8 cellular contexts compared by ENCODE assay signal in the genomic region with DNA sequence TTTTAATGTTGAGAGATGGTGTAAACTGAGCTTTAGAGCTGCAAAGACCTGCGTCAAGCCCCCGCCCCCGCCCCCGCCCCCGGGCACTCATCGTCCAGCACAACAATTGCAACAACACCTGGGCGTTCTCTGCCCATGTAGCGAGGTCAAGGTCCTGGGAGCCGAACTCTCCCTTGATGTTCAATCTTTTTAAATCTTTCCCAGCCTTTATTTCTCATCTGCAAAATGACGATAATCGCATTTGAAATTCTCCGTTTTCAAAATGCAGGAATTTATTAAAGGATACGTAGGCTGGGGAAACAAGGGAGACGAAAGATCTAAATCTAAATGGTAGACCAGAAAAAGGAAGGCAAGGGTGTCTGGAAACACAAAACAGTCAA. TPM values are rescaled to one million over a fixed set of nuclear protein-coding genes. Genes with fewer than 3 reads are reported as not detected.
DNase-seq lines count a peak whose midpoint lies in the region; ATAC-seq and TF ChIP-seq lines count a peak whose summit lies in the region.

No MANE protein-coding gene starts in this region.

- H3K4me1 ChIP-seq in CD4-positive, alpha-beta memory T cell (ENCODE audit: insufficient read depth, low read length): peaks cover 45% of the 10 kb centered on the region
- peaks cover 4% of the 10 kb centered on the region for H3K4me1 ChIP-seq in mesodermal cell (ENCODE audit: control insufficient read depth, insufficient read depth, low read length, poor library complexity, severe bottlenecking)

- no peak for DNase-seq in CD4-positive, alpha-beta memory T cell
- DNase-seq in NCI-H526 treated with DMSO at 0.1 percent for 48 hours (lab: John Stamatoyannopoulos, UW) (peak; percentile 28), dorsolateral prefrontal cortex (peak in 1 of 10 donors; percentile 22), progenitor cell of endocrine pancreas (ENCODE audit: low spot score, unreplicated experiment) (no peak), NCI-H1048 (lab: John Stamatoyannopoulos, UW) (no peak), NCI-H1436 (lab: John Stamatoyannopoulos, UW) (no peak)

- no peaks in the 10 kb centered on the region for H3K27me3 Mint-ChIP-seq in CD4-positive, alpha-beta memory T cell
- H3K27me3 Mint-ChIP-seq in progenitor cell of endocrine pancreas: no peaks in the 10 kb centered on the region

- H3K4me3 Mint-ChIP-seq in CD4-positive, alpha-beta memory T cell: no peak overlapping the region
- no peak overlapping the region for H3K4me3 Mint-ChIP-seq in progenitor cell of endocrine pancreas (ENCODE audit: low read depth)

- CTCF ChIA-PET in CD4-positive, alpha-beta memory T cell (lab: Charles Lee; ENCODE audit: partially characterized antibody): interaction anchor here (1.0 to 4.5 kb wide), 3 partner anchors 18 to 214 kb away, joined by 3 to 19 read pairs (median 6); partner anchors contain the start of gene TMEM192

- intact Hi-C loops in CD4-positive, alpha-beta memory T cell (cut with micrococcal nuclease): loop anchor here (1.0 to 10.0 kb wide), 6 partner anchors 72 to 1833 kb away; partner anchors contain the start of genes KLHL2, TMA16 and TMEM192
- intact Hi-C loops in dorsolateral prefrontal cortex (cut with DNase I): loop anchor here (2.0 to 5.0 kb wide), 3 partner anchors 120 to 215 kb away; partner anchors contain the start of genes KLHL2 (in 2 of the 2) and TMEM192 (in 1 of the 2)

- no peaks in the 10 kb centered on the region for H3K9me3 Mint-ChIP-seq in CD4-positive, alpha-beta memory T cell
- peaks cover 4% of the 10 kb centered on the region for H3K9me3 Mint-ChIP-seq in progenitor cell of endocrine pancreas (ENCODE audit: low read depth)

- H3K27ac Mint-ChIP-seq in CD4-positive, alpha-beta memory T cell: no peak overlapping the region
- no peak overlapping the region for H3K27ac Mint-ChIP-seq in progenitor cell of endocrine pancreas

- H3K36me3 Mint-ChIP-seq in CD4-positive, alpha-beta memory T cell: peaks cover 0 to 9% of the 10 kb centered on the region in 2 donors
- H3K36me3 Mint-ChIP-seq in progenitor cell of endocrine pancreas (ENCODE audit: insufficient read depth): peaks cover 13% of the 10 kb centered on the region

- peak overlapping the region; percentile 74 for H3K27ac ChIP-seq in CD4-positive, alpha-beta memory T cell (ENCODE audit: low read depth, low read length)
- H3K27ac ChIP-seq in dorsolateral prefrontal cortex (peak overlapping the region; percentile 63 to 99 (median 91)), mesodermal cell (ENCODE audit: low read depth, low read length, severe bottlenecking) (peak overlapping the region; percentile 83)

- H3K4me1 Mint-ChIP-seq in CD4-positive, alpha-beta memory T cell: peaks cover 15 to 31% (median 22%) of the 10 kb centered on the region in 4 donors
- H3K4me1 Mint-ChIP-seq in progenitor cell of endocrine pancreas (ENCODE audit: low read depth): peaks cover 44% of the 10 kb centered on the region

- H3K27me3 ChIP-seq in CD4-positive, alpha-beta memory T cell (ENCODE audit: insufficient read depth, low read length): no peaks in the 10 kb centered on the region
- H3K27me3 ChIP-seq in dorsolateral prefrontal cortex: no peaks in the 10 kb centered on the region

- peak overlapping the region; percentile 74 for H3K4me3 ChIP-seq in CD4-positive, alpha-beta memory T cell (ENCODE audit: low read length in 2 of 2)
- H3K4me3 ChIP-seq in dorsolateral prefrontal cortex: peak overlapping the region; percentile 50 to 99 (median 92)
- peak overlapping the region; percentile 69 for H3K4me3 ChIP-seq in mesodermal cell (ENCODE audit: extremely low read depth, insufficient read depth, low read length, poor library complexity, severe bottlenecking)

- ATAC-seq in GM19455 (IDR thresholded peaks at IDR 0.05; ENCODE audit: unreplicated experiment): peak; percentile 1

- no peaks in the 10 kb centered on the region for H3K36me3 ChIP-seq in CD4-positive, alpha-beta memory T cell (ENCODE audit: insufficient read depth, low read length)
- peaks cover 39% of the 10 kb centered on the region for H3K36me3 ChIP-seq in mesodermal cell (ENCODE audit: control insufficient read depth, insufficient read depth, low read length)

- POLR2A ChIA-PET in CD4-positive, alpha-beta memory T cell (lab: Charles Lee; ENCODE audit: partially characterized antibody): interaction anchor here (0.6 to 3.7 kb wide), 11 partner anchors 11 to 1832 kb away, joined by 3 to 27 read pairs (median 4); partner anchors contain the start of genes TMA16 and TMEM192

- no peak for TF ChIP-seq CTCF in dorsolateral prefrontal cortex (IDR thresholded peaks at IDR 0.05 in 54 of 56, conservative IDR thresholded peaks at IDR 0.05 in 2 of 56; ENCODE audit: low read depth in 1 of 56, partially characterized antibody in 56 of 56)
- TF ChIP-seq CTCF in progenitor cell of endocrine pancreas (IDR thresholded peaks at IDR 0.05; ENCODE audit: unreplicated experiment): no peak

- H3K9me3 ChIP-seq in CD4-positive, alpha-beta memory T cell (ENCODE audit: control insufficient read depth in 1 of 2, low read length in 2 of 2): no peaks in the 10 kb centered on the region
- peaks cover 14% of the 10 kb centered on the region for H3K9me3 ChIP-seq in mesodermal cell (ENCODE audit: control insufficient read depth, low read length)

- WGBS in mesodermal cell (ENCODE audit: insufficient coverage in 2 of 2), 2 experiments: 0% methylated on average over 5 to 7 of the region's 14 CpGs

RNA-seq across cellular contexts. Expression of gene MSMO1, which starts 0.6 kb away (rescaled TPM):
- 10 to 100 TPM; 24.4 to 24.8 TPM for total RNA-seq in CD4-positive, alpha-beta memory T cell
- 10 to 100 TPM; 28.5 to 34.0 TPM for polyA plus RNA-seq in CD4-positive, alpha-beta memory T cell
- total RNA-seq in dorsolateral prefrontal cortex: 100 to 1,000 TPM in 7 of 120 experiments, 10 to 100 TPM in 113; 33.4 to 188 (median 66.6) TPM
- polyA plus RNA-seq in mesodermal cell (2013, experiment 1 of 2): 310 TPM
- 298 TPM for polyA plus RNA-seq in mesodermal cell (2013, experiment 2 of 2)
- 87.1 and 89.4 TPM in 2 replicates for total RNA-seq in progenitor cell of endocrine pancreas

RNA-seq across cellular contexts. Expression of gene CPE, which starts 52.0 kb away (rescaled TPM):
- not detected for total RNA-seq in CD4-positive, alpha-beta memory T cell
- polyA plus RNA-seq in CD4-positive, alpha-beta memory T cell: not detected
- total RNA-seq in dorsolateral prefrontal cortex (1,000 to 10,000 TPM in 14 of 120 experiments, 100 to 1,000 TPM in 106; 402 to 1,527 (median 843) TPM), progenitor cell of endocrine pancreas (129 and 135 TPM in 2 replicates)
- polyA plus RNA-seq in mesodermal cell (2013, experiment 1 of 2): 40.8 TPM
- polyA plus RNA-seq in mesodermal cell (2013, experiment 2 of 2): 42.3 TPM

Comparison
In these comparisons a context has a peak if more than half of its experiments do, and no peak if none do; other contexts are left out.
1. RNA of gene CPE, which starts 52.0 kb away (total RNA-seq): 402 to 1,527 TPM in dorsolateral prefrontal cortex and 129 to 135 TPM in progenitor cell of endocrine pancreas; not detected in CD4-positive, alpha-beta memory T cell; every median in the first group is over 100 times any median in the second.
2. Peak in every context shown above with its lines, with median percentiles within 50 percentile points of each other: H3K27ac ChIP-seq and H3K4me3 ChIP-seq.